Comparison of ENCODE assay signal across 8 cellular contexts in the genomic region with DNA sequence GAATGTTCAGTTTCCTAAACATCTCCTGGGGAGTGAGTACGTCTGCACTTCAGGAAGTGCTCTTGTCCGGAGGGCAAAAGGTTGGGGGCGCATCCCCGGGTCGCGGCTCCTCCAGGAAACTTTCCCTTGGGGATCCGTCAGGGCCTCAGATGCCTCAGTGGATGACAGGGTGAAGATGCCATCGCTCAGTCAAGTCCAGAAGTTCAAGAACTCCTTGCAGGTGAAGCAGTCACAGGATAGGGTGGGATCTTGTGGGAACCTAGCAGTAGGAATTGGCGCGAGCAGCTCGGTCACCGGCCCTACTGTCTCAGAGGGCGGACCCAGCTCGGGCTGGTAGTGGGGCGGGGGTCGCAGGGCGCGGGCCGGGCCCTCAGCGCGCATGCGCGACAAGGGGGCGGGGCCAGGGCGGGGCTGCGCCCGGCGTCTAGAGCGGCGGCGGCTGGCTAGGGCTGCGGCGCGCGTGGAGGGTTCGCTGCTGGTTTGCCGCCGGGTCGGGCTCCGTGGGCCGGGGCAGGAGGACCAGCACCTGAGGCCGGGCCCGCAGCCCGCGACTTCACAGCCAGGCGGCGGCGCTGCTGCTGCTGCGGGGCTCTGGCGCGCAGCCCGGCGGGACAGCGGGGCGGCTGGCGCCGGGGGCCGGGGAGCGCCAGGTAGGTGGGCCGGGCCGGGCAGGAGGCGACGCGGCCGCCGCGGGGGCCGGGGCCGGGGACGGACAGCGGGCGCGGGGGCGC. TPM values are rescaled to one million over a fixed set of nuclear protein-coding genes. Genes with fewer than 3 reads are reported as not detected.
DNase-seq lines count a peak whose midpoint lies in the region; ATAC-seq, FAIRE-seq and TF ChIP-seq lines count a peak whose summit lies in the region.

A gene (plus strand): TSS at position 423 of the 731 bp plus-strand sequence. CDS start 75,191 bp downstream, outside the sequence.

- DNase-seq in GM12891 (ENCODE audit: insufficient read length, low spot score): peak; percentile 82
- DNase-seq in MV-4-11 (lab: John Stamatoyannopoulos, UW): peak; percentile 36
- peak; percentile 27 for DNase-seq in amniotic stem cell (lab: John Stamatoyannopoulos, UW)
- peak; percentile 89 for DNase-seq in left ventricle myocardium superior
- DNase-seq in pulmonary artery endothelial cell (ENCODE audit: low read depth, low spot score): no peak
- DNase-seq in foreskin melanocyte: no peak

- H3K9me3 Mint-ChIP-seq in T-helper 1 cell treated with Interleukin-12 subunit alpha and Interleukin-12 subunit beta and Interleukin-4 antibody, amounts not matched to agents 30 μg/mL and 1 μg/mL, for 36 hours: peaks cover 13% of the 10 kb centered on the region

- peaks cover 29% of the 10 kb centered on the region for H3K36me3 Mint-ChIP-seq in T-helper 1 cell treated with Interleukin-12 subunit alpha and Interleukin-12 subunit beta and Interleukin-4 antibody, amounts not matched to agents 30 μg/mL and 1 μg/mL, for 36 hours (ENCODE audit: low read depth)

- intact Hi-C loops in left ventricle myocardium superior (cut with micrococcal nuclease): no loop called here

- FAIRE-seq in GM12891 (lab: Jason Lieb, UNC): peak; percentile 93

- ATAC-seq in HG02571 (IDR thresholded peaks at IDR 0.05; ENCODE audit: unreplicated experiment): peak; percentile 71
- ATAC-seq in left ventricle myocardium superior: peak; percentile 95

- H3K27ac Mint-ChIP-seq in T-helper 1 cell treated with Interleukin-12 subunit alpha and Interleukin-12 subunit beta and Interleukin-4 antibody, amounts not matched to agents 30 μg/mL and 1 μg/mL, for 36 hours: peak within 1 kb of the TSS; percentile 91

- H3K4me1 Mint-ChIP-seq in T-helper 1 cell treated with Interleukin-12 subunit alpha and Interleukin-12 subunit beta and Interleukin-4 antibody, amounts not matched to agents 30 μg/mL and 1 μg/mL, for 36 hours (ENCODE audit: low read depth): peaks cover 57% of the 10 kb centered on the region

- peak within 1 kb of the TSS; percentile 98 for H3K4me3 Mint-ChIP-seq in T-helper 1 cell treated with Interleukin-12 subunit alpha and Interleukin-12 subunit beta and Interleukin-4 antibody, amounts not matched to agents 30 μg/mL and 1 μg/mL, for 36 hours

- no peaks in the 10 kb centered on the region for H3K27me3 Mint-ChIP-seq in T-helper 1 cell treated with Interleukin-12 subunit alpha and Interleukin-12 subunit beta and Interleukin-4 antibody, amounts not matched to agents 30 μg/mL and 1 μg/mL, for 36 hours (ENCODE audit: low read depth)

- TF ChIP-seq POLR2A in GM12891 (IDR thresholded peaks at IDR 0.05; ENCODE audit: low read depth, low read length): no peak

TF ChIP-seq in GM12891, 5 proteins besides CTCF, POLR2A, EP300 and RAD21:
- no peak for TF ChIP-seq TAF1 (IDR thresholded peaks at IDR 0.05; ENCODE audit: low read depth, low read length)
- no peak for TF ChIP-seq SPI1 (IDR thresholded peaks at IDR 0.05; ENCODE audit: low read depth, low read length)
- TF ChIP-seq POLR2AphosphoS5 (IDR thresholded peaks at IDR 0.05; ENCODE audit: low read depth, low read length): 0 out of 2 replicates have a peak, but pooled peaks have one; percentile 1
TF ChIP-seq in GM12891: peak in this region for 1.

RNA-seq across cellular contexts. Expression of the gene that starts here (rescaled TPM):
- 16.5 TPM for polyA plus RNA-seq in GM12891 (2012; ENCODE audit: low read depth, missing spikeins)
- total RNA-seq in left ventricle myocardium superior: 16.3 TPM
- total RNA-seq in pulmonary artery endothelial cell: 38.7 and 41.7 TPM in 2 replicates

Comparison
In these comparisons a context has a peak if more than half of its experiments do, and no peak if none do; other contexts are left out.
1. DNase-seq: peak in GM12891 (single experiment), MV-4-11 (single experiment), amniotic stem cell (single experiment) and left ventricle myocardium superior (single experiment); none in pulmonary artery endothelial cell (single experiment) and foreskin melanocyte (single experiment).